In the genomic region with DNA sequence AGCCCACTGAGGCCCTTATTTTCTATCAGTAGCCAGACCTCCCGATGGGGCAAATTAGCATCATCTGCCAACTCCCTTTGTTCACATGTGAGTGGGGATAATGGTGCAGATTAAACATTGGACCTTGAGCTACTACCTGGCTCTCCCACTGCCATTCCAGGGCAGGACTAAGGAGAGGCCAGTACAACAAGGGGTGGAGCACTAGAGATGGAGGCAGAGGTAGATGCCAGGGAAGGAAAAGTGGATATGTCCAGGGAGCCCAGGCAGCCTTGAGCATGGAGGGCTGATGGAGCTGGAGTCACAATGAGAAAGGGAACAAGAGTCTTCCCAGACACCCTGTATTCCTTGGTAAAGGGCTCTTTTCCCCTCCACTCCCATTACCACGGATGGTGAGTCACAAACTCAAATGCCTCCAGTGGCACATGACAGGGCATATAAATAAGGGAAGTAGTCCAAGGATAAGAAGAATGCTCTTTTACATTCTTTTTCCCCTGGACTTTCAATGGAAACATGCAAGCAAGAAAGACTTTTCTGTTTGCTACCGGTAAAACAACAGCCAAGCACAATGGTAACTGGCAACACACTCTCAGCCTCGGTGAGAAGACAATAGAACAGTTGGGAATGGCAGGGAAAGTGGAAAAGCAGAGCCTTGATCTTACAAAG, we compare ENCODE assay signal across 11 cellular contexts. TPM values are rescaled to one million over a fixed set of nuclear protein-coding genes. Genes with fewer than 3 reads are reported as not detected.
DNase-seq lines count a peak whose midpoint lies in the region; ATAC-seq, FAIRE-seq and TF ChIP-seq lines count a peak whose summit lies in the region.
"Had no signal": no experiment of that assay in that cellular context is flagged by ENCODE, and none has a peak within 500 bp of the region (broad histone marks: within the 10 kb centered on the region; RNA-seq: fewer than 3 reads in every experiment).

No MANE protein-coding gene starts in this region.

- no peaks in the 10 kb centered on the region for H4K20me1 ChIP-seq in astrocyte (ENCODE audit: insufficient read depth, low read length)

- H3K27me3 ChIP-seq in astrocyte (ENCODE audit: insufficient read depth, low read length), result no peaks in the 10 kb centered on the region
- H3K27me3 ChIP-seq: esophagus squamous epithelium had no signal

- no peak for ATAC-seq in activated naive CD4-positive, alpha-beta T cell treated with anti-CD3 and anti-CD28 coated beads, Interleukin-2, amount 50 U/mL, for 72 hours
- ATAC-seq in GM19452 (IDR thresholded peaks at IDR 0.05; ENCODE audit: unreplicated experiment), result no peak

- peaks cover 9% of the 10 kb centered on the region for H3K4me1 ChIP-seq in astrocyte (ENCODE audit: insufficient read depth, low read length)

- no peak overlapping the region for H3K4me3 ChIP-seq in astrocyte (ENCODE audit: insufficient read depth, low read depth, low read length)
- H3K4me3 ChIP-seq: esophagus squamous epithelium had no signal

- TF ChIP-seq CTCF in astrocyte (IDR thresholded peaks at IDR 0.05; ENCODE audit: insufficient read depth, low read depth, low read length), result no peak
- no peak for TF ChIP-seq CTCF in type B pancreatic cell (conservative IDR thresholded peaks at IDR 0.05)

- no peak for DNase-seq in activated naive CD4-positive, alpha-beta T cell treated with anti-CD3 and anti-CD28 coated beads, Interleukin-2, amount 50 U/mL, for 72 hours (ENCODE audit: low spot score in 2 of 2)
- no peak for DNase-seq in activated naive CD4-positive, alpha-beta T cell treated with anti-CD3 and anti-CD28 coated beads for 36 hours
- DNase-seq in astrocyte (ENCODE audit: low read depth), result peak; percentile 63
- DNase-seq in islet precursor cell, result peak; percentile 81
- no peak for DNase-seq in substantia nigra (lab: John Stamatoyannopoulos, UW)
- DNase-seq in stimulated activated naive CD4-positive, alpha-beta T cell treated with Interleukin-2 at 50 U/mL for 16 hours (lab: John Stamatoyannopoulos, UW), result no peak
- no peak for DNase-seq in type B pancreatic cell (ENCODE audit: extremely low spot score, unreplicated experiment)
- DNase-seq: esophagus squamous epithelium, NCI-H524 treated with DMSO at 0.1 percent for 48 hours had no signal

- peaks cover 32 to 35% of the 10 kb centered on the region in 2 donors for H3K36me3 Mint-ChIP-seq in activated naive CD4-positive, alpha-beta T cell treated with anti-CD3 and anti-CD28 coated beads, Interleukin-2, amount 50 U/mL, for 72 hours
- peaks cover 45% of the 10 kb centered on the region for H3K36me3 Mint-ChIP-seq in activated naive CD4-positive, alpha-beta T cell treated with anti-CD3 and anti-CD28 coated beads for 36 hours (ENCODE audit: low read depth)
- H3K36me3 Mint-ChIP-seq in astrocyte (ENCODE audit: low read depth, unreplicated experiment) (peaks cover 14% of the 10 kb centered on the region), type B pancreatic cell (peaks cover 50% of the 10 kb centered on the region)

- CTCF ChIA-PET in activated naive CD4-positive, alpha-beta T cell treated with anti-CD3 and anti-CD28 coated beads for 36 hours (lab: Charles Lee), result interaction anchor here (1.4 kb wide), 1 partner anchor 371 kb away, joined by 4 read pairs; no protein-coding TSS in a partner anchor

- H2AFZ ChIP-seq in astrocyte (ENCODE audit: low read depth, low read length), result no peak overlapping the region

- no peaks in the 10 kb centered on the region for H3K9me3 ChIP-seq in astrocyte (ENCODE audit: insufficient read depth, low read depth, low read length)
- H3K9me3 ChIP-seq: esophagus squamous epithelium had no signal

- no peaks in the 10 kb centered on the region for H3K9me3 Mint-ChIP-seq in activated naive CD4-positive, alpha-beta T cell treated with anti-CD3 and anti-CD28 coated beads, Interleukin-2, amount 50 U/mL, for 72 hours
- no peaks in the 10 kb centered on the region for H3K9me3 Mint-ChIP-seq in activated naive CD4-positive, alpha-beta T cell treated with anti-CD3 and anti-CD28 coated beads for 36 hours
- H3K9me3 Mint-ChIP-seq in astrocyte (ENCODE audit: unreplicated experiment) (no peaks in the 10 kb centered on the region), type B pancreatic cell (no peaks in the 10 kb centered on the region)

- H3K4me1 Mint-ChIP-seq in activated naive CD4-positive, alpha-beta T cell treated with anti-CD3 and anti-CD28 coated beads for 36 hours (ENCODE audit: low read depth), result peaks cover 24% of the 10 kb centered on the region
- H3K4me1 Mint-ChIP-seq in astrocyte (ENCODE audit: low read depth, unreplicated experiment), result peaks cover 9% of the 10 kb centered on the region
- no peaks in the 10 kb centered on the region for H3K4me1 Mint-ChIP-seq in type B pancreatic cell (ENCODE audit: unreplicated experiment)

- H3K79me2 ChIP-seq in astrocyte (ENCODE audit: insufficient read depth, low read length), result no peaks in the 10 kb centered on the region

- H3K27ac Mint-ChIP-seq in activated naive CD4-positive, alpha-beta T cell treated with anti-CD3 and anti-CD28 coated beads, Interleukin-2, amount 50 U/mL, for 72 hours, result peak overlapping the region; percentile 22 to 38
- H3K27ac Mint-ChIP-seq in activated naive CD4-positive, alpha-beta T cell treated with anti-CD3 and anti-CD28 coated beads for 36 hours, result no peak overlapping the region
- H3K27ac Mint-ChIP-seq in astrocyte (ENCODE audit: unreplicated experiment) (peak overlapping the region; percentile 50), type B pancreatic cell (no peak overlapping the region)

- H3K27me3 Mint-ChIP-seq in activated naive CD4-positive, alpha-beta T cell treated with anti-CD3 and anti-CD28 coated beads for 36 hours (ENCODE audit: low read depth), result no peaks in the 10 kb centered on the region
- H3K27me3 Mint-ChIP-seq in astrocyte (ENCODE audit: low read depth, unreplicated experiment) (no peaks in the 10 kb centered on the region), type B pancreatic cell (no peaks in the 10 kb centered on the region)

- no peak overlapping the region for H3K4me3 Mint-ChIP-seq in activated naive CD4-positive, alpha-beta T cell treated with anti-CD3 and anti-CD28 coated beads for 36 hours
- no peak overlapping the region for H3K4me3 Mint-ChIP-seq in astrocyte (ENCODE audit: unreplicated experiment)
- no peak overlapping the region for H3K4me3 Mint-ChIP-seq in type B pancreatic cell

- H3K27ac ChIP-seq in astrocyte (ENCODE audit: low read depth, low read length) (peak overlapping the region; percentile 20), substantia nigra (ENCODE audit: low read depth, low read length, poor library complexity, severe bottlenecking) (peak overlapping the region; percentile 65)

- peak overlapping the region; percentile 44 for H3K4me2 ChIP-seq in astrocyte (ENCODE audit: low read length)

- FAIRE-seq in astrocyte (lab: Jason Lieb, UNC), result peak; percentile 76
- FAIRE-seq: D721Med had no signal

- no peak overlapping the region for H3K9ac ChIP-seq in astrocyte (ENCODE audit: low read length)

- intact Hi-C loops in activated naive CD4-positive, alpha-beta T cell treated with anti-CD3 and anti-CD28 coated beads for 36 hours (cut with micrococcal nuclease), result no loop called here

- peaks cover 8% of the 10 kb centered on the region for H3K36me3 ChIP-seq in astrocyte (ENCODE audit: insufficient read depth, low read length)

RNA-seq across cellular contexts. Expression of gene ERAP1, which starts 16.8 kb away (rescaled TPM):
- total RNA-seq in activated naive CD4-positive, alpha-beta T cell treated with anti-CD3 and anti-CD28 coated beads, Interleukin-2, amount 50 U/mL, for 72 hours, result 10 to 100 TPM; 80.8 to 98.1 TPM
- 100 to 1,000 TPM; 119 to 126 TPM for total RNA-seq in activated naive CD4-positive, alpha-beta T cell treated with anti-CD3 and anti-CD28 coated beads for 36 hours
- 62.2 and 72.9 TPM in 2 replicates for total RNA-seq in astrocyte
- total RNA-seq in type B pancreatic cell (ENCODE audit: low replicate concordance), result 52.7 and 54.9 TPM in 2 replicates

Comparison
In these comparisons a context has a peak if more than half of its experiments do, and no peak if none do; other contexts are left out.
1. H3K27ac Mint-ChIP-seq: peak in activated naive CD4-positive, alpha-beta T cell treated with anti-CD3 and anti-CD28 coated beads, Interleukin-2, amount 50 U/mL, for 72 hours (2 of 2) and astrocyte (single experiment); none in activated naive CD4-positive, alpha-beta T cell treated with anti-CD3 and anti-CD28 coated beads for 36 hours (single experiment) and type B pancreatic cell (single experiment).
2. DNase-seq: peak in astrocyte (single experiment) and islet precursor cell (single experiment); none in activated naive CD4-positive, alpha-beta T cell treated with anti-CD3 and anti-CD28 coated beads, Interleukin-2, amount 50 U/mL, for 72 hours (0 of 2), activated naive CD4-positive, alpha-beta T cell treated with anti-CD3 and anti-CD28 coated beads for 36 hours (single experiment), substantia nigra (0 of 49), stimulated activated naive CD4-positive, alpha-beta T cell treated with Interleukin-2 at 50 U/mL for 16 hours (single experiment) and type B pancreatic cell (single experiment).